ENCODE assay signal across 7 cellular contexts in genomic region chr1:206205569-206205968, GRCh38. TPM values are rescaled to one million over a fixed set of nuclear protein-coding genes. Genes with fewer than 3 reads are reported as not detected.
DNase-seq lines count a peak whose midpoint lies in the region; ATAC-seq and TF ChIP-seq lines count a peak whose summit lies in the region.
"Not testable (repeated sequence)": the region's sequence is repeated elsewhere in the genome, so short reads cannot be mapped to it uniquely, and the experiment has no call there.

No MANE protein-coding gene starts in this region.

- H4K20me1 ChIP-seq in GM23338 (replicated peaks; ENCODE audit: insufficient read depth), result not testable (repeated sequence)

- intact Hi-C loops in breast epithelium (cut with DNase I; ENCODE audit: low total_unique reads); Right ventricle myocardium inferior (cut with DNase I): not testable (repeated sequence)

- H3K4me3 ChIP-seq in GM23338 (peak overlapping the region; percentile 43; the same call in 1 of the 2 replicates), SK-N-MC (peak overlapping the region; percentile 33; the same call in 1 of the 2 replicates), breast epithelium (peak overlapping the region; percentile 31 to 54 (median 37)), skin epidermis (peak overlapping the region in 5 of 7 experiments; percentile 4 to 27 (median 14))

- not testable (repeated sequence) for H3K9me2 ChIP-seq in GM23338 (ENCODE audit: insufficient read depth)

- not testable (repeated sequence) for H3K27me3 ChIP-seq in GM23338 (ENCODE audit: insufficient read depth); breast epithelium

- not testable (repeated sequence) for H3K36me3 ChIP-seq in GM23338 (ENCODE audit: insufficient read depth); SK-N-MC (ENCODE audit: insufficient read depth, low read length); breast epithelium

- H3K79me2 ChIP-seq in GM23338 (replicated peaks; ENCODE audit: insufficient read depth), result not testable (repeated sequence)

- TF ChIP-seq POLR2A in breast epithelium (IDR thresholded peaks at IDR 0.05), result not testable (repeated sequence)

- not testable (repeated sequence) for H3K36me3 Mint-ChIP-seq in GM23338 (ENCODE audit: low read depth); activated T-cell treated with anti-CD3 and anti-CD28 coated beads, Interleukin-2, amount 50 U/mL, for 24 hours (ENCODE audit: low read depth); mesothelial cell of epicardium

- H3K9ac ChIP-seq in SK-N-MC (ENCODE audit: insufficient read length), result not testable (repeated sequence)

- not testable (repeated sequence) for H3K27ac ChIP-seq in GM23338 (ENCODE audit: low read depth); SK-N-MC; breast epithelium
- H3K27ac ChIP-seq in skin epidermis, result peak overlapping the region in 3 of 21 experiments; percentile 35 to 54 (median 42)

- not testable (repeated sequence) for H3K27me3 Mint-ChIP-seq in GM23338 (ENCODE audit: insufficient read depth, low read depth, poor library complexity); activated T-cell treated with anti-CD3 and anti-CD28 coated beads, Interleukin-2, amount 50 U/mL, for 24 hours; mesothelial cell of epicardium (ENCODE audit: low read depth)

- H3K9me3 Mint-ChIP-seq in GM23338; activated T-cell treated with anti-CD3 and anti-CD28 coated beads, Interleukin-2, amount 50 U/mL, for 24 hours; mesothelial cell of epicardium: not testable (repeated sequence)

- ATAC-seq in GM23338, result peak; percentile 2
- not testable (repeated sequence) for ATAC-seq in Right ventricle myocardium inferior

- not testable (repeated sequence) for H3K4me1 Mint-ChIP-seq in GM23338; activated T-cell treated with anti-CD3 and anti-CD28 coated beads, Interleukin-2, amount 50 U/mL, for 24 hours (ENCODE audit: low read depth); mesothelial cell of epicardium

- H3K4me1 ChIP-seq in GM23338 (ENCODE audit: insufficient read depth); breast epithelium: not testable (repeated sequence)

- H3K4me2 ChIP-seq in GM23338, result peak overlapping the region; percentile 70

- not testable (repeated sequence) for DNase-seq in GM23338 (ENCODE audit: low spot score); SK-N-MC (ENCODE audit: low read depth, low spot score); breast epithelium (ENCODE audit: low spot score in 2 of 2)
- peak; percentile 34 for DNase-seq in activated T-cell treated with anti-CD3 and anti-CD28 coated beads, Interleukin-2, amount 50 U/mL, for 24 hours
- DNase-seq in Right ventricle myocardium inferior (ENCODE audit: missing footprints) (peak; percentile 63), mesothelial cell of epicardium (ENCODE audit: low spot score in 2 of 2, unreplicated experiment in 2 of 2) (peak; percentile 17 to 39)

- H3K4me3 Mint-ChIP-seq in GM23338; activated T-cell treated with anti-CD3 and anti-CD28 coated beads, Interleukin-2, amount 50 U/mL, for 24 hours; mesothelial cell of epicardium: not testable (repeated sequence)

- not testable (repeated sequence) for H3K9me3 ChIP-seq in SK-N-MC (ENCODE audit: low read depth, low read length); breast epithelium

- H2AFZ ChIP-seq in GM23338, result not testable (repeated sequence)

- not testable (repeated sequence) for TF ChIP-seq CTCF in GM23338 (conservative IDR thresholded peaks at IDR 0.05; ENCODE audit: low read depth in 2 of 2); breast epithelium (IDR thresholded peaks at IDR 0.05); mesothelial cell of epicardium (IDR thresholded peaks at IDR 0.05; ENCODE audit: unreplicated experiment)

- H3K27ac Mint-ChIP-seq in GM23338; activated T-cell treated with anti-CD3 and anti-CD28 coated beads, Interleukin-2, amount 50 U/mL, for 24 hours; mesothelial cell of epicardium: not testable (repeated sequence)

- not testable (repeated sequence) for H3F3A ChIP-seq in GM23338 (replicated peaks; ENCODE audit: low read depth)

RNA-seq across cellular contexts. Expression of gene SRGAP2, which starts 2.2 kb away (rescaled TPM):
- total RNA-seq in GM23338 (2014; rRNA removed; shearing (Covaris generic)), result 69.2 and 77.8 TPM in 2 replicates
- 41.4 and 48.3 TPM in 2 replicates for polyA plus RNA-seq in GM23338 (2016; fragmentation: Nextera tagmentation; extraction: Ambion mirVana)
- total RNA-seq in breast epithelium (10 to 100 TPM; 36.1 to 93.3 (median 43.3) TPM), Right ventricle myocardium inferior (20.7 TPM), mesothelial cell of epicardium (50.7 to 54.2 TPM (median 50.9 TPM) in 3 replicates)

RNA-seq across cellular contexts. Expression of gene FAM72A, which starts 2.9 kb away (rescaled TPM):
- 15.3 and 19.1 TPM in 2 replicates for total RNA-seq in GM23338 (2014; rRNA removed; shearing (Covaris generic))
- polyA plus RNA-seq in GM23338 (2016; fragmentation: Nextera tagmentation; extraction: Ambion mirVana), result 24.0 and 26.7 TPM in 2 replicates
- 1 to 10 TPM in 1 of 3 donors, under 1 TPM in 1, not detected in 1; 0.98 to 1.8 TPM for total RNA-seq in breast epithelium
- total RNA-seq in Right ventricle myocardium inferior, result 1.6 TPM
- total RNA-seq in mesothelial cell of epicardium, result 1.7 to 2.5 TPM (median 2.0 TPM) in 3 replicates
